ENCODE assay signal across 7 cellular contexts in the genomic region with DNA sequence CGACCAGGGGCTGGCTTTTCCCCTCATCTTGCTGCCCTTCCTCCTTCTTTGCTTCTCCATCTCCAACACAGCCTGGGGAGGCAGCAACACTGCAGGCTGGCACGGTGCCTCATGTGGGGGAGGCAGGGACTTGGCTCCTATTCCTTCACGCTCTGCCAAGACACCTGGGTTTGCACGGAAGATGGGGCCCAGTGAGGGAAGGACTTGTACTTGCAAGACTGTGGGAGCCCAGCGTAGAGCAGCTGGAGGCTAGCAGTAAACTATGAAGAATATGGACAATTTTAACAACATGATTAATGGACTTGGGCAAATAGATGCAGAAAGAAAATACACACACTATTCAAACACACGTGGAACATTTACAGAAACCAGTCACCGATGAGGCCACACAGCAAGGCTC.
DNase-seq lines count a peak whose midpoint lies in the region; ATAC-seq and TF ChIP-seq lines count a peak whose summit lies in the region.
"Not testable (repeated sequence)": the region's sequence is repeated elsewhere in the genome, so short reads cannot be mapped to it uniquely, and the experiment has no call there.

No MANE protein-coding gene starts in this region.

- not testable (repeated sequence) for H3K9me3 ChIP-seq in RWPE2 (ENCODE audit: severe bottlenecking); mammary epithelial cell (replicated peaks; ENCODE audit: insufficient read depth, low read length)

- 0 out of 3 replicates have a peak, but pooled peaks have one; percentile 17 for ATAC-seq in RWPE2 (ENCODE audit: low read depth)

- H3K4me2 ChIP-seq in mammary epithelial cell (ENCODE audit: insufficient read depth, low read depth, low read length): not testable (repeated sequence)

- not testable (repeated sequence) for H3K27ac ChIP-seq in RWPE2 (ENCODE audit: poor library complexity, severe bottlenecking); mammary epithelial cell (ENCODE audit: insufficient read depth, low read depth, low read length)

- not testable (repeated sequence) for H3K36me3 ChIP-seq in RWPE2 (ENCODE audit: low read depth); mammary epithelial cell (ENCODE audit: insufficient read depth, low read length)

- H3K4me1 ChIP-seq in RWPE2 (ENCODE audit: insufficient read depth, poor library complexity, severe bottlenecking); mammary epithelial cell (ENCODE audit: insufficient read depth, low read length): not testable (repeated sequence)

- in situ Hi-C loops in mammary epithelial cell (cut with MboI; ENCODE audit: low sequenced_read_pairs in 2 of 2): not testable (repeated sequence)

- dilution Hi-C loops in mammary epithelial cell (cut with HindIII; ENCODE audit: low sequenced_read_pairs): not testable (repeated sequence)

- H3K79me2 ChIP-seq in mammary epithelial cell (ENCODE audit: insufficient read depth, low read length): not testable (repeated sequence)

- not testable (repeated sequence) for H2AFZ ChIP-seq in mammary epithelial cell (ENCODE audit: low read depth, low read length)

- intact Hi-C loops in mammary epithelial cell (cut with micrococcal nuclease); head of caudate nucleus (cut with DNase I): not testable (repeated sequence)

- CTCF ChIA-PET in mammary epithelial cell (lab: Charles Lee; ENCODE audit: low non-redundant PET): not testable (repeated sequence)

- H3K27me3 ChIP-seq in RWPE2 (ENCODE audit: insufficient read depth, poor library complexity, severe bottlenecking); mammary epithelial cell (ENCODE audit: insufficient read depth, low read length): not testable (repeated sequence)

- not testable (repeated sequence) for H4K20me1 ChIP-seq in mammary epithelial cell (ENCODE audit: insufficient read depth, low read length)

- H3K4me3 ChIP-seq in RWPE2 (ENCODE audit: severe bottlenecking); mammary epithelial cell (replicated peaks in 1 of 3; ENCODE audit: insufficient read depth in 1 of 3, low read depth in 2 of 3, low read length in 3 of 3): not testable (repeated sequence)

- not testable (repeated sequence) for TF ChIP-seq CTCF in RWPE2 (IDR thresholded peaks at IDR 0.05; ENCODE audit: poor library complexity, severe bottlenecking); mammary epithelial cell (conservative IDR thresholded peaks at IDR 0.05 in 1 of 2, IDR thresholded peaks at IDR 0.05 in 1 of 2; ENCODE audit: extremely low read depth in 1 of 2, insufficient read depth in 1 of 2, low read depth in 1 of 2, low read length in 2 of 2)

- not testable (repeated sequence) for BruUV-seq in mammary epithelial cell (replicated peaks; lab: Mats Ljungman, UMichigan)

- DNase-seq in DMS 273 (lab: John Stamatoyannopoulos, UW; ENCODE audit: unreplicated experiment) (peak; percentile 52), M059J (ENCODE audit: low read depth) (peak; percentile 4), NCI-H2081 treated with DMSO at 0.1 percent for 48 hours (lab: John Stamatoyannopoulos, UW) (peak; percentile 16), mammary epithelial cell (peak; percentile 21), head of caudate nucleus (peak in 23 of 42 donors; percentile 4 to 48 (median 19)), occipital lobe (lab: John Stamatoyannopoulos, UW) (peak; percentile 13)
- DNase-seq in RWPE2 (ENCODE audit: low spot score): not testable (repeated sequence)

- 24% methylated on average over 4 of the region's 7 CpGs for WGBS in mammary epithelial cell (ENCODE audit: low coverage, missing lambda C conversion rate)

- not testable (repeated sequence) for H3K9ac ChIP-seq in mammary epithelial cell (ENCODE audit: insufficient read depth, low read length)
